Comparison of ENCODE assay signal across 8 cellular contexts in the genomic region with DNA sequence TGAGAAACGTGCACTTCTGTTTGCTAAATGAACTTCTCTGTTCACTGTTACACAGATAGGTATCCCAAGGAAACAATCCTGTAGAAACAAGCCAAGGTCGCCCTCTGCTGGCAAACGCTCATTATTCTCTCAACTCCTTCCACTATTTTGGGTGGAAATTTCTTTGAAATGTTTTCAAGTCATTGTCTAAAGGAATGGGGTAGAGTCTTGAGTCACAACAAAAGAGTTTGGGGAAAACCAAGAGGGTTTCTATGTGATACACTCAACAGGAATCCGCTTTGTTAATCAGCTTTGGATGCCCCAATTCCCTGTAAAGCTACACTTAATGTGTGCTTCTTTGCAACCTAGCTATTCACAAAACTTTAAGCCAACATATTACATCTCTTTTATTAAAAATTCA. TPM values are rescaled to one million over a fixed set of nuclear protein-coding genes. Genes with fewer than 3 reads are reported as not detected.
DNase-seq lines count a peak whose midpoint lies in the region; ATAC-seq and TF ChIP-seq lines count a peak whose summit lies in the region.

No MANE protein-coding gene starts in this region.

- 1 to 2% methylated on average over 4 of the region's 4 CpGs for WGBS in lower leg skin, 2 donors

- H3K4me3 ChIP-seq in choroid plexus epithelial cell (ENCODE audit: low read depth, low read length): no peak overlapping the region
- no peak overlapping the region for H3K4me3 ChIP-seq in lower leg skin (ENCODE audit: low read depth, poor library complexity, severe bottlenecking)

- DNase-seq in AG08396 (ENCODE audit: low spot score) (peak; percentile 35), GM20000 (ENCODE audit: low spot score) (peak; percentile 67), NCI-H2196 treated with DMSO at 0.1 percent for 48 hours (lab: John Stamatoyannopoulos, UW; ENCODE audit: unreplicated experiment) (peak; percentile 23), choroid plexus epithelial cell (ENCODE audit: low read depth) (peak; percentile 81), lower leg skin (ENCODE audit: low spot score in 2 of 2) (peak; percentile 78 to 93)
- DNase-seq in activated CD4-positive, alpha-beta T cell treated with anti-CD3 and anti-CD28 coated beads for 24 hours (ENCODE audit: low read depth in 2 of 2): peak; percentile 59 to 64
- peak; percentile 56 for DNase-seq in stimulated activated CD8-positive, alpha-beta memory T cell treated with anti-CD3 and anti-CD28 coated beads, Interleukin-15, amount 100 ng/mL, for 1 hour (ENCODE audit: low read depth)

- no peak for TF ChIP-seq POLR2A in lower leg skin (IDR thresholded peaks at IDR 0.05)

- intact Hi-C loops in lower leg skin (cut with DNase I; ENCODE audit: low total_unique reads): loop anchor here (5.0 kb wide), 1 partner anchor 254 kb away; no protein-coding TSS in a partner anchor

- ATAC-seq in GM18520 (IDR thresholded peaks at IDR 0.05; ENCODE audit: unreplicated experiment): no peak

- TF ChIP-seq CTCF in GM20000 (IDR thresholded peaks at IDR 0.05; ENCODE audit: extremely low read depth, missing control alignments) (peak; percentile 40), choroid plexus epithelial cell (conservative IDR thresholded peaks at IDR 0.05; ENCODE audit: low read depth, low read length) (peak; percentile 86), lower leg skin (IDR thresholded peaks at IDR 0.05) (peak in 1 of 3 donors; percentile 49)

RNA-seq across cellular contexts. Expression of a gene that starts 4.6 kb away (rescaled TPM):
- total RNA-seq in lower leg skin: 10 to 100 TPM; 30.5 to 45.7 (median 34.5) TPM

RNA-seq across cellular contexts. Expression of a gene that starts 16.9 kb away (rescaled TPM):
- total RNA-seq in lower leg skin: not detected

RNA-seq across cellular contexts. Expression of a gene that starts 44.7 kb away (rescaled TPM):
- 10 to 100 TPM in 2 of 4 donors, 1 to 10 TPM in 2; 6.2 to 13.3 (median 11.2) TPM for total RNA-seq in lower leg skin

Comparison
In these comparisons a context has a peak if more than half of its experiments do, and no peak if none do; other contexts are left out.
1. DNase-seq: peak in every context shown above with its lines; median percentile 86 in lower leg skin; 81 in choroid plexus epithelial cell; 67 in GM20000; 62 in activated CD4-positive, alpha-beta T cell treated with anti-CD3 and anti-CD28 coated beads for 24 hours; 56 in stimulated activated CD8-positive, alpha-beta memory T cell treated with anti-CD3 and anti-CD28 coated beads, Interleukin-15, amount 100 ng/mL, for 1 hour; 35 in AG08396; 23 in NCI-H2196 treated with DMSO at 0.1 percent for 48 hours.